Comparison of ENCODE assay signal across 17 cellular contexts in genomic region chr17:50165466-50165865, GRCh38. TPM values are rescaled to one million over a fixed set of nuclear protein-coding genes. Genes with fewer than 3 reads are reported as not detected.
A peak's percentile ranks its signal among the peaks of the same experiment; 100 is the strongest.
DNase-seq lines count a peak whose midpoint lies in the region; ATAC-seq and TF ChIP-seq lines count a peak whose summit lies in the region.
"Had no signal": no experiment of that assay in that cellular context is flagged by ENCODE, and none has a peak within 500 bp of the region (broad histone marks: within the 10 kb centered on the region; RNA-seq: fewer than 3 reads in every experiment).

No MANE protein-coding gene starts in this region.

- intact Hi-C loops in IMR-90 (cut with micrococcal nuclease) = no loop called here
- intact Hi-C loops in ascending aorta (cut with DNase I) = no loop called here
- intact Hi-C loops in gastrocnemius medialis (cut with DNase I; ENCODE audit: low total_unique reads) = loop anchor here (5.0 to 10.0 kb wide), 2 partner anchors 33 to 699 kb away; partner anchors contain the start of genes SAMD14 and TOB1

- in situ Hi-C loops in IMR-90 (cut with MboI; ENCODE audit: low sequenced_read_pairs) (no loop called here), gastrocnemius medialis (cut with MboI; ENCODE audit: low sequenced_read_pairs in 4 of 4) (no loop called here)

- H2BK15ac ChIP-seq in IMR-90 (ENCODE audit: low read depth, low read length) (no peak overlapping the region), mesenchymal stem cell (ENCODE audit: low read depth, poor library complexity, severe bottlenecking) (no peak overlapping the region)

- POLR2A ChIA-PET in IMR-90 (lab: Charles Lee; ENCODE audit: unreplicated experiment) = no interaction called here

- peak overlapping the region; percentile 44 for H2AK5ac ChIP-seq in IMR-90 (ENCODE audit: low read depth, low read length)
- peak overlapping the region; percentile 19 for H2AK5ac ChIP-seq in mesenchymal stem cell (ENCODE audit: low read length, severe bottlenecking)

- H3K4me2 ChIP-seq in IMR-90 (ENCODE audit: low read depth, low read length) = no peak overlapping the region
- H3K4me2 ChIP-seq in mesenchymal stem cell (ENCODE audit: low read length, poor library complexity, severe bottlenecking) = no peak overlapping the region

- H3K79me1 ChIP-seq in IMR-90 (ENCODE audit: low read depth in 1 of 2, low read length in 2 of 2) (peaks cover 0 to 5% of the 10 kb centered on the region in 2 experiments; a peak in 1 of 4 replicates), mesenchymal stem cell (replicated peaks; ENCODE audit: low read length, poor library complexity, severe bottlenecking) (no peaks in the 10 kb centered on the region)

- no peak for TF ChIP-seq RAD21 in IMR-90 (IDR thresholded peaks at IDR 0.05; ENCODE audit: low read length)

- H3K36me3 ChIP-seq in IMR-90 (ENCODE audit: control insufficient read depth, insufficient read depth, low read length) (no peaks in the 10 kb centered on the region), ascending aorta (peaks cover 7 to 10% of the 10 kb centered on the region in 2 donors), mesenchymal stem cell (ENCODE audit: control insufficient read depth in 1 of 2, insufficient read depth in 2 of 2, low read depth in 1 of 2, low read length in 2 of 2) (no peaks in the 10 kb centered on the region), gastrocnemius medialis (peaks cover 0 to 13% of the 10 kb centered on the region in 2 donors)
- H3K36me3 ChIP-seq: Peyer's patch had no signal

- H3K18ac ChIP-seq in IMR-90 (ENCODE audit: low read depth, low read length) (no peak overlapping the region), mesenchymal stem cell (ENCODE audit: low read depth in 1 of 2, low read length in 2 of 2) (no peak overlapping the region)

- TF ChIP-seq CTCF in IMR-90 (conservative IDR thresholded peaks at IDR 0.05; ENCODE audit: low read depth, low read length) (no peak), ascending aorta (IDR thresholded peaks at IDR 0.05) (no peak), gastrocnemius medialis (IDR thresholded peaks at IDR 0.05 in 4 of 5, conservative IDR thresholded peaks at IDR 0.05 in 1 of 5) (no peak)

- H3K4me1 ChIP-seq in IMR-90 (ENCODE audit: control insufficient read depth, insufficient read depth, low read length) = peaks cover 5% of the 10 kb centered on the region; the same call in 1 of the 2 replicates
- peaks cover 19 to 46% of the 10 kb centered on the region in 2 donors for H3K4me1 ChIP-seq in ascending aorta
- peaks cover 17% of the 10 kb centered on the region for H3K4me1 ChIP-seq in mesenchymal stem cell (ENCODE audit: control insufficient read depth, insufficient read depth, low read depth, low read length)
- peaks cover 62 to 72% of the 10 kb centered on the region in 2 donors for H3K4me1 ChIP-seq in gastrocnemius medialis

- 75% methylated on average over 2 of the region's 3 CpGs; no CpG with 5 or more reads in 1 of the 2 experiments for WGBS in IMR-90 (ENCODE audit: extremely low coverage in 2 of 2, insufficient read length in 1 of 2), 2 experiments
- 84% methylated on average over 3 of the region's 3 CpGs for WGBS in mesenchymal stem cell

- H2BK5ac ChIP-seq in IMR-90 (ENCODE audit: low read depth, low read length, poor library complexity, severe bottlenecking) = no peak overlapping the region
- no peak overlapping the region for H2BK5ac ChIP-seq in mesenchymal stem cell (ENCODE audit: low read depth, low read length, poor library complexity, severe bottlenecking)

- no peak overlapping the region for H3K4me3 ChIP-seq in IMR-90 (ENCODE audit: insufficient read depth, low read depth, low read length)
- peak overlapping the region; percentile 25 to 73 for H3K4me3 ChIP-seq in ascending aorta
- peak overlapping the region in 1 of 2 experiments; percentile 27 for H3K4me3 ChIP-seq in mesenchymal stem cell (ENCODE audit: insufficient read depth in 1 of 2, low read depth in 1 of 2, low read length in 2 of 2)
- H3K4me3 ChIP-seq in gastrocnemius medialis = peak overlapping the region; percentile 66 to 76 (median 70)

- no peak overlapping the region for H2BK20ac ChIP-seq in IMR-90 (ENCODE audit: low read depth, low read length)

- DNase-seq in IMR-90 = no peak
- no peak for DNase-seq in ascending aorta (ENCODE audit: low spot score in 2 of 2)
- no peak for DNase-seq in mesenchymal stem cell
- no peak for DNase-seq in gastrocnemius medialis
- no peak for DNase-seq in hypothalamus (lab: John Stamatoyannopoulos, UW)
- DNase-seq: activated CD8-positive, alpha-beta memory T cell treated with anti-CD3 and anti-CD28 coated beads, Interleukin-2, amount 50 U/mL, for 48 hours; activated naive CD8-positive, alpha-beta T cell treated with anti-CD3 and anti-CD28 coated beads, Interleukin-2, amount 10 ng/mL, durations not matched to agents 7 days and 5 days; foreskin melanocyte; GF-D8; KBM-7; NCI-H1092; Peyer's patch; stimulated activated CD4-positive, alpha-beta T cell treated with anti-CD3 and anti-CD28 coated beads, Interleukin-12 subunit alpha, Interleukin-12 subunit beta, amount 100 ng/mL, for 4 hours; SW 1271 had no signal

- no peak overlapping the region for H4K5ac ChIP-seq in IMR-90 (ENCODE audit: low read depth, low read length)

- H3K56ac ChIP-seq in IMR-90 (ENCODE audit: extremely low read depth, insufficient read depth, low read length) = no peak overlapping the region

- ATAC-seq in IMR-90 (ENCODE audit: low read depth) = no peak
- peak in 1 of 2 donors; percentile 9 for ATAC-seq in gastrocnemius medialis
- ATAC-seq in HG03175 (IDR thresholded peaks at IDR 0.05; ENCODE audit: unreplicated experiment) = no peak
- ATAC-seq in GM21367 (IDR thresholded peaks at IDR 0.05; ENCODE audit: unreplicated experiment) = no peak
- ATAC-seq in GM21723 (IDR thresholded peaks at IDR 0.05; ENCODE audit: unreplicated experiment) = no peak

- no peak overlapping the region for H3K27ac ChIP-seq in IMR-90 (ENCODE audit: insufficient read depth, low read length)
- H3K27ac ChIP-seq in ascending aorta = peak overlapping the region; percentile 97 to 99
- H3K27ac ChIP-seq in mesenchymal stem cell (ENCODE audit: low read length, poor library complexity, severe bottlenecking) = no peak overlapping the region
- peak overlapping the region; percentile 98 to 100 (median 99) for H3K27ac ChIP-seq in gastrocnemius medialis

- H2AK9ac ChIP-seq in IMR-90 (replicated peaks; ENCODE audit: low read depth, low read length, poor library complexity) = peak overlapping the region; percentile 63

- H3K14ac ChIP-seq in IMR-90 (replicated peaks; ENCODE audit: low read depth, low read length) = no peak overlapping the region
- no peak overlapping the region for H3K14ac ChIP-seq in mesenchymal stem cell (ENCODE audit: low read length in 2 of 2)

- H3K9ac ChIP-seq in IMR-90 (ENCODE audit: low read depth, low read length) (no peak overlapping the region), mesenchymal stem cell (ENCODE audit: low read length) (peak overlapping the region; percentile 76)

- H4K8ac ChIP-seq in IMR-90 (ENCODE audit: low read depth in 2 of 2, low read length in 2 of 2) (no peak overlapping the region), mesenchymal stem cell (ENCODE audit: low read length) (no peak overlapping the region)

- no peak overlapping the region for H2BK120ac ChIP-seq in IMR-90 (ENCODE audit: low read depth, low read length)
- no peak overlapping the region for H2BK120ac ChIP-seq in mesenchymal stem cell (ENCODE audit: low read depth, low read length)

- H3K9me1 ChIP-seq in IMR-90 (ENCODE audit: insufficient read depth, low read length) = no peaks in the 10 kb centered on the region

- H3K27me3 ChIP-seq in IMR-90 (ENCODE audit: control insufficient read depth, insufficient read depth, low read length) (no peaks in the 10 kb centered on the region), ascending aorta (no peaks in the 10 kb centered on the region), mesenchymal stem cell (ENCODE audit: control insufficient read depth in 1 of 2, insufficient read depth in 1 of 2, low read length in 2 of 2) (no peaks in the 10 kb centered on the region), gastrocnemius medialis (no peaks in the 10 kb centered on the region)
- H3K27me3 ChIP-seq: Peyer's patch had no signal

- CTCF ChIA-PET in IMR-90 (lab: Yijun Ruan, JAX) = no interaction called here

- no peak for TF ChIP-seq POLR2A in IMR-90 (IDR thresholded peaks at IDR 0.05; ENCODE audit: low read depth, low read length)
- TF ChIP-seq POLR2A in gastrocnemius medialis (IDR thresholded peaks at IDR 0.05) = no peak

- H2AFZ ChIP-seq in IMR-90 (replicated peaks; ENCODE audit: low read length, poor library complexity) (peak overlapping the region; percentile 61), mesenchymal stem cell (ENCODE audit: low read depth, low read length) (no peak overlapping the region)

- no peaks in the 10 kb centered on the region for H3K9me3 ChIP-seq in IMR-90 (ENCODE audit: control insufficient read depth, insufficient read depth, low read length)
- H3K9me3 ChIP-seq in ascending aorta = no peaks in the 10 kb centered on the region
- H3K9me3 ChIP-seq in mesenchymal stem cell (ENCODE audit: control insufficient read depth, low read length) = no peaks in the 10 kb centered on the region
- H3K9me3 ChIP-seq in gastrocnemius medialis = no peaks in the 10 kb centered on the region
- H3K9me3 ChIP-seq: Peyer's patch had no signal

- dilution Hi-C loops in IMR-90 (cut with HindIII; ENCODE audit: low sequenced_read_pairs, unreplicated experiment) = no loop called here

- BruUV-seq in IMR-90 (replicated peaks; lab: Mats Ljungman, UMichigan) = no TSS peak

- H3K4ac ChIP-seq in IMR-90 (ENCODE audit: low read depth, low read length) (no peak overlapping the region; the same call in 1 of the 2 replicates), mesenchymal stem cell (ENCODE audit: low read depth in 1 of 2, low read length in 2 of 2) (peak overlapping the region in 1 of 2 experiments; percentile 8)

- no peak overlapping the region for H4K91ac ChIP-seq in IMR-90 (ENCODE audit: insufficient read depth, low read depth, low read length)
- peak overlapping the region; percentile 21 for H4K91ac ChIP-seq in mesenchymal stem cell (ENCODE audit: low read length)

- no peaks in the 10 kb centered on the region for H4K20me1 ChIP-seq in IMR-90 (ENCODE audit: insufficient read depth, low read length)

- peak overlapping the region in 1 of 2 experiments; percentile 37 for H2BK12ac ChIP-seq in mesenchymal stem cell (ENCODE audit: low read length in 2 of 2)

- H3K23ac ChIP-seq in IMR-90 (ENCODE audit: low read depth, low read length) (no peak overlapping the region), mesenchymal stem cell (ENCODE audit: low read length in 2 of 2) (no peak overlapping the region)

RNA-seq across cellular contexts. Expression of gene SGCA, which starts 0.3 kb away (rescaled TPM):
- total RNA-seq in IMR-90 (2012; rRNA removed) = not detected in 2 replicates
- polyA plus RNA-seq in IMR-90 (2012; rRNA removed) = 0.19 and 0.55 TPM in 2 replicates
- polyA plus RNA-seq in IMR-90 (2012; cell fraction: cytosol; rRNA removed) = 0.36 and 0.43 TPM in 2 replicates
- polyA plus RNA-seq in IMR-90 (2012; cell fraction: nucleus; rRNA removed; ENCODE audit: low replicate concordance) = 0.34 TPM in 1 of 2 replicates, not detected in the other
- total RNA-seq in ascending aorta = 78.5 TPM
- 0.14 TPM for polyA plus RNA-seq in mesenchymal stem cell (2013, experiment 1 of 2)
- polyA plus RNA-seq in mesenchymal stem cell (2013, experiment 2 of 2) = 0.08 TPM
- 100 to 1,000 TPM; 227 to 385 (median 292) TPM for total RNA-seq in gastrocnemius medialis
- total RNA-seq: activated naive CD8-positive, alpha-beta T cell treated with anti-CD3 and anti-CD28 coated beads, Interleukin-2, amount 10 ng/mL, durations not matched to agents 7 days and 5 days had no signal

RNA-seq across cellular contexts. Expression of gene PPP1R9B, which starts 15.0 kb away (rescaled TPM):
- total RNA-seq in IMR-90 (2012; rRNA removed) (28.0 and 38.6 TPM in 2 replicates), ascending aorta (63.5 TPM), gastrocnemius medialis (10 to 100 TPM in 2 of 4 donors, 1 to 10 TPM in 2; 4.7 to 18.8 (median 11.0) TPM)
- 23.0 and 25.8 TPM in 2 replicates for polyA plus RNA-seq in IMR-90 (2012; rRNA removed)
- 16.2 and 19.3 TPM in 2 replicates for polyA plus RNA-seq in IMR-90 (2012; cell fraction: cytosol; rRNA removed)
- polyA plus RNA-seq in IMR-90 (2012; cell fraction: nucleus; rRNA removed; ENCODE audit: low replicate concordance) = 42.2 and 55.1 TPM in 2 replicates
- 34.9 TPM for polyA plus RNA-seq in mesenchymal stem cell (2013, experiment 1 of 2)
- 33.0 TPM for polyA plus RNA-seq in mesenchymal stem cell (2013, experiment 2 of 2)

RNA-seq across cellular contexts. Expression of gene SAMD14, which starts 35.5 kb away (rescaled TPM):
- total RNA-seq in IMR-90 (2012; rRNA removed) = 1.4 TPM in 2 replicates
- 6.2 and 6.7 TPM in 2 replicates for polyA plus RNA-seq in IMR-90 (2012; rRNA removed)
- 2.7 and 5.4 TPM in 2 replicates for polyA plus RNA-seq in IMR-90 (2012; cell fraction: cytosol; rRNA removed)
- polyA plus RNA-seq in IMR-90 (2012; cell fraction: nucleus; rRNA removed; ENCODE audit: low replicate concordance) = 20.9 and 34.4 TPM in 2 replicates
- total RNA-seq in ascending aorta = 3.2 TPM
- polyA plus RNA-seq in mesenchymal stem cell (2013, experiment 1 of 2) = 17.9 TPM
- polyA plus RNA-seq in mesenchymal stem cell (2013, experiment 2 of 2) = 17.2 TPM
- total RNA-seq in gastrocnemius medialis = 1 to 10 TPM in 1 of 4 donors, under 1 TPM in 2, not detected in 1; 0.04 to 3.8 (median 0.31) TPM

RNA-seq across cellular contexts. Expression of gene COL1A1, which starts 36.0 kb away (rescaled TPM):
- total RNA-seq in IMR-90 (2012; rRNA removed) (1,825 and 2,180 TPM in 2 replicates), ascending aorta (547 TPM), gastrocnemius medialis (1 to 10 TPM; 1.7 to 9.5 (median 5.1) TPM)
- polyA plus RNA-seq in IMR-90 (2012; rRNA removed) = 4,117 and 4,350 TPM in 2 replicates
- polyA plus RNA-seq in IMR-90 (2012; cell fraction: cytosol; rRNA removed) = 6,648 and 7,973 TPM in 2 replicates
- 7,018 and 18,611 TPM in 2 replicates for polyA plus RNA-seq in IMR-90 (2012; cell fraction: nucleus; rRNA removed; ENCODE audit: low replicate concordance)
- polyA plus RNA-seq in mesenchymal stem cell (2013, experiment 1 of 2) = 4,381 TPM
- 4,150 TPM for polyA plus RNA-seq in mesenchymal stem cell (2013, experiment 2 of 2)

Comparison
In these comparisons a context has a peak if more than half of its experiments do, and no peak if none do; other contexts are left out.
1. H3K27ac ChIP-seq: peak in ascending aorta (2 of 2) and gastrocnemius medialis (4 of 4); none in IMR-90 (single experiment) and mesenchymal stem cell (single experiment).
2. RNA of gene SGCA, which starts 0.3 kb away (total RNA-seq): 227 to 385 TPM in gastrocnemius medialis and 78.5 TPM in ascending aorta (single experiment); not detected in IMR-90; every median in the first group is over 10 times any median in the second.